ENCODE assay signal across 16 cellular contexts in genomic region chr18:3875961-3876360, GRCh38.
"Had no signal": no experiment of that assay in that cellular context is flagged by ENCODE, and none has a peak within 500 bp of the region (broad histone marks: within the 10 kb centered on the region; RNA-seq: fewer than 3 reads in every experiment).

No MANE protein-coding gene starts in this region.

- ATAC-seq: activated CD8-positive, alpha-beta memory T cell treated with anti-CD3 and anti-CD28 coated beads, Interleukin-2, amount 10 ng/mL, durations not matched to agents 7 days and 5 days; left colon; natural killer cell treated with Interleukin-12 subunit alpha and Interleukin-12 subunit beta and Interleukin-15 and Interleukin-18, amount 100 ng/mL, for 72 hours; stimulated activated effector memory CD8-positive, alpha-beta T cell treated with anti-CD3 and anti-CD28 coated beads, Interleukin-12 subunit alpha, Interleukin-12 subunit beta, amount 100 ng/mL, for 72 hours had no signal

- H3K36me3 ChIP-seq: lower lobe of right lung, sigmoid colon, upper lobe of left lung had no signal

- H3K27ac ChIP-seq: lower lobe of right lung, parathyroid adenoma, sigmoid colon, testis, upper lobe of left lung had no signal

- H3K4me1 ChIP-seq: parathyroid adenoma, sigmoid colon, testis had no signal

- H3K9me3 ChIP-seq: lower lobe of right lung, sigmoid colon, testis, upper lobe of left lung had no signal

- H3K4me3 ChIP-seq: lower lobe of right lung, sigmoid colon, testis, upper lobe of left lung had no signal

- DNase-seq: activated B cell treated with CpG ODN at 0.5 μM for 24 hours; activated CD4-positive, alpha-beta memory T cell treated with anti-CD3 and anti-CD28 coated beads, Interleukin-2, amount 10 ng/mL, durations not matched to agents 7 days and 5 days; activated CD4-positive, alpha-beta T cell treated with anti-CD3 and anti-CD28 coated beads for 48 hours; activated CD8-positive, alpha-beta memory T cell treated with anti-CD3 and anti-CD28 coated beads, Interleukin-2, amount 10 ng/mL, durations not matched to agents 7 days and 5 days; endodermal cell; hypothalamus; islet precursor cell; left colon; lower lobe of right lung; sigmoid colon; stimulated activated CD4-positive, alpha-beta T cell treated with anti-CD3 and anti-CD28 coated beads, Interleukin-4, amount 100 ng/mL, for 24 hours; testis; upper lobe of left lung had no signal

- H3K27me3 ChIP-seq: sigmoid colon, testis, upper lobe of left lung had no signal
